1 cellular context compared by ENCODE assay signal in the genomic region with DNA sequence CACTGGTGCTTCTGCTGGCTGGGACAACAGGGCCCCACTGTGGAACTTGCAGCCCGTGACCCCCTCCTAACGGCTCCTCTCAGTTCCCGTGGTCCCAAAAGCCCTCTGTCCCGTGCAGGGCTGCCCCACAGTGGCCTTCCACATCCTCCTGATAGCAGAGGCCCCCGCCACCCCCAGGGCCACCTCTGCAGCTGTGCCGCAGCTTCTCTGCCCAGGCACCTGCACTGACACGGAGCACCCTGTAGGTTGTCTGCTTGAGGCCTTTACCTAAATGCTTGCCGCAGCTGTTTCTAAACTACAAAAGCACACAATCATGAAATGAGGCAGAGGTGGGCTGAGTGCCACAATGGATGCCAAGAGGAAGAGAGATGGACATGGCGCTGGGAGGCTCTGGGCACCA.
TF ChIP-seq lines count a peak whose summit lies in the region.

No MANE protein-coding gene starts in this region.

TF ChIP-seq in GM23338, 12 proteins besides CTCF, POLR2A, EP300 and RAD21 (continued from another document):
- TF ChIP-seq, protein P1, sequence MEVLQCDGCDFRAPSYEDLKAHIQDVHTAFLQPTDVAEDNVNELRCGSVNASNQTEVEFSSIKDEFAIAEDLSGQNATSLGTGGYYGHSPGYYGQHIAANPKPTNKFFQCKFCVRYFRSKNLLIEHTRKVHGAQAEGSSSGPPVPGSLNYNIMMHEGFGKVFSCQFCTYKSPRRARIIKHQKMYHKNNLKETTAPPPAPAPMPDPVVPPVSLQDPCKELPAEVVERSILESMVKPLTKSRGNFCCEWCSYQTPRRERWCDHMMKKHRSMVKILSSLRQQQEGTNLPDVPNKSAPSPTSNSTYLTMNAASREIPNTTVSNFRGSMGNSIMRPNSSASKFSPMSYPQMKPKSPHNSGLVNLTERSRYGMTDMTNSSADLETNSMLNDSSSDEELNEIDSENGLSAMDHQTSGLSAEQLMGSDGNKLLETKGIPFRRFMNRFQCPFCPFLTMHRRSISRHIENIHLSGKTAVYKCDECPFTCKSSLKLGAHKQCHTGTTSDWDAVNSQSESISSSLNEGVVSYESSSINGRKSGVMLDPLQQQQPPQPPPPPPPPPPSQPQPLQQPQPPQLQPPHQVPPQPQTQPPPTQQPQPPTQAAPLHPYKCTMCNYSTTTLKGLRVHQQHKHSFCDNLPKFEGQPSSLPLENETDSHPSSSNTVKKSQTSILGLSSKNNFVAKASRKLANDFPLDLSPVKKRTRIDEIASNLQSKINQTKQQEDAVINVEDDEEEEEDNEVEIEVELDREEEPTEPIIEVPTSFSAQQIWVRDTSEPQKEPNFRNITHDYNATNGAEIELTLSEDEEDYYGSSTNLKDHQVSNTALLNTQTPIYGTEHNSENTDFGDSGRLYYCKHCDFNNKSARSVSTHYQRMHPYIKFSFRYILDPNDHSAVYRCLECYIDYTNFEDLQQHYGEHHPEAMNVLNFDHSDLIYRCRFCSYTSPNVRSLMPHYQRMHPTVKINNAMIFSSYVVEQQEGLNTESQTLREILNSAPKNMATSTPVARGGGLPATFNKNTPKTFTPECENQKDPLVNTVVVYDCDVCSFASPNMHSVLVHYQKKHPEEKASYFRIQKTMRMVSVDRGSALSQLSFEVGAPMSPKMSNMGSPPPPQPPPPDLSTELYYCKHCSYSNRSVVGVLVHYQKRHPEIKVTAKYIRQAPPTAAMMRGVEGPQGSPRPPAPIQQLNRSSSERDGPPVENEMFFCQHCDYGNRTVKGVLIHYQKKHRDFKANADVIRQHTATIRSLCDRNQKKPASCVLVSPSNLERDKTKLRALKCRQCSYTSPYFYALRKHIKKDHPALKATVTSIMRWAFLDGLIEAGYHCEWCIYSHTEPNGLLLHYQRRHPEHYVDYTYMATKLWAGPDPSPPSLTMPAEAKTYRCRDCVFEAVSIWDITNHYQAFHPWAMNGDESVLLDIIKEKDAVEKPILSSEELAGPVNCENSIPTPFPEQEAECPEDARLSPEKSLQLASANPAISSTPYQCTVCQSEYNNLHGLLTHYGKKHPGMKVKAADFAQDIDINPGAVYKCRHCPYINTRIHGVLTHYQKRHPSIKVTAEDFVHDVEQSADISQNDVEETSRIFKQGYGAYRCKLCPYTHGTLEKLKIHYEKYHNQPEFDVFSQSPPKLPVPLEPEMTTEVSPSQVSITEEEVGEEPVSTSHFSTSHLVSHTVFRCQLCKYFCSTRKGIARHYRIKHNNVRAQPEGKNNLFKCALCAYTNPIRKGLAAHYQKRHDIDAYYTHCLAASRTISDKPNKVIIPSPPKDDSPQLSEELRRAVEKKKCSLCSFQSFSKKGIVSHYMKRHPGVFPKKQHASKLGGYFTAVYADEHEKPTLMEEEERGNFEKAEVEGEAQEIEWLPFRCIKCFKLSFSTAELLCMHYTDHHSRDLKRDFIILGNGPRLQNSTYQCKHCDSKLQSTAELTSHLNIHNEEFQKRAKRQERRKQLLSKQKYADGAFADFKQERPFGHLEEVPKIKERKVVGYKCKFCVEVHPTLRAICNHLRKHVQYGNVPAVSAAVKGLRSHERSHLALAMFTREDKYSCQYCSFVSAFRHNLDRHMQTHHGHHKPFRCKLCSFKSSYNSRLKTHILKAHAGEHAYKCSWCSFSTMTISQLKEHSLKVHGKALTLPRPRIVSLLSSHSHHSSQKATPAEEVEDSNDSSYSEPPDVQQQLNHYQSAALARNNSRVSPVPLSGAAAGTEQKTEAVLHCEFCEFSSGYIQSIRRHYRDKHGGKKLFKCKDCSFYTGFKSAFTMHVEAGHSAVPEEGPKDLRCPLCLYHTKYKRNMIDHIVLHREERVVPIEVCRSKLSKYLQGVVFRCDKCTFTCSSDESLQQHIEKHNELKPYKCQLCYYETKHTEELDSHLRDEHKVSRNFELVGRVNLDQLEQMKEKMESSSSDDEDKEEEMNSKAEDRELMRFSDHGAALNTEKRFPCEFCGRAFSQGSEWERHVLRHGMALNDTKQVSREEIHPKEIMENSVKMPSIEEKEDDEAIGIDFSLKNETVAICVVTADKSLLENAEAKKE (CRISPR knock-in tag; IDR thresholded peaks at IDR 0.05): no peak
- no peak for TF ChIP-seq ZNF114 (CRISPR knock-in tag; IDR thresholded peaks at IDR 0.05)
- no peak for TF ChIP-seq EZH2phosphoT487 (IDR thresholded peaks at IDR 0.05; ENCODE audit: unreplicated experiment)
- TF ChIP-seq POLR2AphosphoS5 (IDR thresholded peaks at IDR 0.05; ENCODE audit: low read depth): no peak
- no peak for TF ChIP-seq NANOG (IDR thresholded peaks at IDR 0.05; ENCODE audit: borderline replicate concordance)
- TF ChIP-seq CREB1 (CRISPR knock-in tag; IDR thresholded peaks at IDR 0.05; ENCODE audit: low read depth): no peak
- TF ChIP-seq EZH2 (IDR thresholded peaks at IDR 0.05; ENCODE audit: low read depth, unreplicated experiment): no peak
- TF ChIP-seq, protein P2, sequence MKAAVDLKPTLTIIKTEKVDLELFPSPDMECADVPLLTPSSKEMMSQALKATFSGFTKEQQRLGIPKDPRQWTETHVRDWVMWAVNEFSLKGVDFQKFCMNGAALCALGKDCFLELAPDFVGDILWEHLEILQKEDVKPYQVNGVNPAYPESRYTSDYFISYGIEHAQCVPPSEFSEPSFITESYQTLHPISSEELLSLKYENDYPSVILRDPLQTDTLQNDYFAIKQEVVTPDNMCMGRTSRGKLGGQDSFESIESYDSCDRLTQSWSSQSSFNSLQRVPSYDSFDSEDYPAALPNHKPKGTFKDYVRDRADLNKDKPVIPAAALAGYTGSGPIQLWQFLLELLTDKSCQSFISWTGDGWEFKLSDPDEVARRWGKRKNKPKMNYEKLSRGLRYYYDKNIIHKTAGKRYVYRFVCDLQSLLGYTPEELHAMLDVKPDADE (IDR thresholded peaks at IDR 0.05): no peak
- TF ChIP-seq ZNF331 (CRISPR knock-in tag; IDR thresholded peaks at IDR 0.05; ENCODE audit: low read depth): no peak
- TF ChIP-seq STAT1 (IDR thresholded peaks at IDR 0.05; ENCODE audit: unreplicated experiment): no peak
TF ChIP-seq in GM23338: peak in this region for 0.
